ENCODE assay signal across 8 cellular contexts in genomic region chr16:58732545-58733247, GRCh38. TPM values are rescaled to one million over a fixed set of nuclear protein-coding genes. Genes with fewer than 3 reads are reported as not detected.
A peak's percentile ranks its signal among the peaks of the same experiment; 100 is the strongest.
DNase-seq lines count a peak whose midpoint lies in the region; ATAC-seq and TF ChIP-seq lines count a peak whose summit lies in the region.

No MANE protein-coding gene starts in this region.

- H3K27me3 ChIP-seq in esophagus muscularis mucosa (no peaks in the 10 kb centered on the region), psoas muscle (ENCODE audit: insufficient read depth in 3 of 3, low read length in 2 of 3) (no peaks in the 10 kb centered on the region)

- TF ChIP-seq CTCF in RWPE1 (conservative IDR thresholded peaks at IDR 0.05; ENCODE audit: low read depth): no peak
- TF ChIP-seq CTCF in esophagus muscularis mucosa (IDR thresholded peaks at IDR 0.05): no peak
- no peak for TF ChIP-seq CTCF in psoas muscle (IDR thresholded peaks at IDR 0.05)

- 37% methylated on average over 9 of the region's 9 CpGs for WGBS in esophagus muscularis mucosa
- WGBS in psoas muscle, 3 donors: 19 to 40% (median 21%) methylated on average over 9 of the region's 9 CpGs

- POLR2A ChIA-PET in RWPE1 (lab: Yijun Ruan, JAX; ENCODE audit: low non-redundant PET): no interaction called here

- H3K9me3 Mint-ChIP-seq in activated T-cell treated with anti-CD3 and anti-CD28 coated beads, Interleukin-2, amount 50 U/mL, for 24 hours: no peaks in the 10 kb centered on the region

- H3K4me3 ChIP-seq in esophagus muscularis mucosa (peak overlapping the region; percentile 74 to 93 (median 90)), psoas muscle (peak overlapping the region; percentile 93)

- peak overlapping the region; percentile 91 for H3K27ac Mint-ChIP-seq in activated T-cell treated with anti-CD3 and anti-CD28 coated beads, Interleukin-2, amount 50 U/mL, for 24 hours

- H3K9me3 ChIP-seq in esophagus muscularis mucosa: no peaks in the 10 kb centered on the region
- H3K9me3 ChIP-seq in psoas muscle: no peaks in the 10 kb centered on the region

- H3K36me3 Mint-ChIP-seq in activated T-cell treated with anti-CD3 and anti-CD28 coated beads, Interleukin-2, amount 50 U/mL, for 24 hours (ENCODE audit: low read depth): peaks cover 53% of the 10 kb centered on the region

- DNase-seq in activated T-cell treated with anti-CD3 and anti-CD28 coated beads, Interleukin-2, amount 50 U/mL, for 24 hours: peak; percentile 37
- DNase-seq in activated T-cell treated with anti-CD3 and anti-CD28 coated beads for 4 hours: no peak
- DNase-seq in RWPE1 (ENCODE audit: low spot score): peak; percentile 52
- DNase-seq in esophagus muscularis mucosa (ENCODE audit: extremely low spot score): no peak
- DNase-seq in psoas muscle: no peak
- no peak for DNase-seq in sciatic nerve (ENCODE audit: low spot score)
- no peak for DNase-seq in Ammon's horn (ENCODE audit: low spot score)

- CTCF ChIA-PET in RWPE1 (lab: Yijun Ruan, JAX): interaction anchor here (0.6 kb wide), 1 partner anchor 23 kb away, joined by 3 read pairs; no protein-coding TSS in a partner anchor

- H3K27ac ChIP-seq in RWPE1 (peak overlapping the region; percentile 80), esophagus muscularis mucosa (replicated peaks in 1 of 4) (peak overlapping the region; percentile 87 to 91 (median 90)), psoas muscle (peak overlapping the region; percentile 85)

- H3K4me1 Mint-ChIP-seq in activated T-cell treated with anti-CD3 and anti-CD28 coated beads, Interleukin-2, amount 50 U/mL, for 24 hours (ENCODE audit: low read depth): peaks cover 54% of the 10 kb centered on the region

- intact Hi-C loops in esophagus muscularis mucosa (cut with DNase I) (loop anchor here (5.0 kb wide), 1 partner anchor 35 kb away; no protein-coding TSS in a partner anchor), psoas muscle (cut with DNase I) (loop anchor here in 1 of 2 donors (2.0 to 10.0 kb wide), 2 partner anchors 48 to 218 kb away; partner anchors contain the start of genes SETD6 and SLC38A7), sciatic nerve (cut with DNase I) (no loop called here)

- no peaks in the 10 kb centered on the region for H3K27me3 Mint-ChIP-seq in activated T-cell treated with anti-CD3 and anti-CD28 coated beads, Interleukin-2, amount 50 U/mL, for 24 hours

- H3K36me3 ChIP-seq in esophagus muscularis mucosa (no peaks in the 10 kb centered on the region), psoas muscle (ENCODE audit: insufficient read depth in 1 of 2, low read depth in 1 of 2) (peaks cover 0 to 2% of the 10 kb centered on the region in 2 donors)

- no peak for TF ChIP-seq POLR2A in esophagus muscularis mucosa (IDR thresholded peaks at IDR 0.05; ENCODE audit: low read depth)

- H3K4me1 ChIP-seq in esophagus muscularis mucosa: peaks cover 40 to 64% (median 59%) of the 10 kb centered on the region in 4 donors
- peaks cover 47% of the 10 kb centered on the region for H3K4me1 ChIP-seq in psoas muscle

- peak overlapping the region; percentile 96 for H3K4me3 Mint-ChIP-seq in activated T-cell treated with anti-CD3 and anti-CD28 coated beads, Interleukin-2, amount 50 U/mL, for 24 hours

- ATAC-seq in HG02852 (IDR thresholded peaks at IDR 0.05; ENCODE audit: unreplicated experiment) (peak; percentile 38), psoas muscle (no peak), sciatic nerve (no peak)

- no peak for TF ChIP-seq EP300 in esophagus muscularis mucosa (IDR thresholded peaks at IDR 0.05)

RNA-seq across cellular contexts. Expression of gene GOT2, which starts 1.4 kb away (rescaled TPM):
- total RNA-seq in esophagus muscularis mucosa (100 to 1,000 TPM in 1 of 4 donors, 10 to 100 TPM in 3; 64.1 to 108 (median 92.6) TPM), psoas muscle (100 to 1,000 TPM; 183 to 396 (median 274) TPM), sciatic nerve (38.7 TPM)
- polyA plus RNA-seq in psoas muscle: 100 to 1,000 TPM; 129 to 238 (median 215) TPM

RNA-seq across cellular contexts. Expression of gene SLC38A7, which starts 48.1 kb away (rescaled TPM):
- total RNA-seq in esophagus muscularis mucosa (10 to 100 TPM in 3 of 4 donors, 1 to 10 TPM in 1; 8.1 to 11.6 (median 10.3) TPM), psoas muscle (10 to 100 TPM in 1 of 4 donors, 1 to 10 TPM in 3; 6.6 to 12.6 (median 8.2) TPM), sciatic nerve (15.6 TPM)
- polyA plus RNA-seq in psoas muscle: 10 to 100 TPM in 1 of 3 donors, 1 to 10 TPM in 2; 4.3 to 11.7 (median 8.9) TPM

Comparison
In these comparisons a context has a peak if more than half of its experiments do, and no peak if none do; other contexts are left out.
1. DNase-seq: peak in activated T-cell treated with anti-CD3 and anti-CD28 coated beads, Interleukin-2, amount 50 U/mL, for 24 hours (single experiment) and RWPE1 (single experiment); none in activated T-cell treated with anti-CD3 and anti-CD28 coated beads for 4 hours (single experiment), esophagus muscularis mucosa (single experiment), psoas muscle (0 of 2), sciatic nerve (single experiment) and Ammon's horn (single experiment).
2. Peak in every context shown above with its lines, with median percentiles within 50 percentile points of each other: H3K27ac ChIP-seq.